1 cellular context compared by ENCODE assay signal in genomic region chr15:41501191-41501917, GRCh38.
TF ChIP-seq lines count a peak whose summit lies in the region.

No MANE protein-coding gene starts in this region.

TF ChIP-seq in K562, 482 proteins besides CTCF, POLR2A, EP300 and RAD21:
- TF ChIP-seq POLR2G (IDR thresholded peaks at IDR 0.05; ENCODE audit: low read depth, low read length) (0 out of 2 replicates have a peak, but pooled peaks have one; percentile 6), ZBTB33 (CRISPR knock-in tag; IDR thresholded peaks at IDR 0.05) (peak; percentile 12; the same call in 1 of the 2 replicates), GABPA (tag; conservative IDR thresholded peaks at IDR 0.05; ENCODE audit: low read depth) (no peak)
